Comparison of ENCODE assay signal across 1 cellular context in genomic region chr20:59004763-59005522, GRCh38.
TF ChIP-seq lines count a peak whose summit lies in the region.

No MANE protein-coding gene starts in this region.

TF ChIP-seq in GM12878, 131 proteins besides CTCF, POLR2A, EP300 and RAD21 (continues in another document):
- TF ChIP-seq MXI1 (IDR thresholded peaks at IDR 0.05; ENCODE audit: low read depth, low read length) = peak; percentile 69
- peak; percentile 27; the same call in 1 of the 2 replicates for TF ChIP-seq ESRRA (IDR thresholded peaks at IDR 0.05; ENCODE audit: low read length)
- peak; percentile 96 for TF ChIP-seq TBL1XR1 (IDR thresholded peaks at IDR 0.05; ENCODE audit: low read depth, low read length)
- peak in 1 of 2 experiments; percentile 28; a peak in 2 of 3 replicates for TF ChIP-seq EGR1 (IDR thresholded peaks at IDR 0.05; ENCODE audit: borderline replicate concordance in 1 of 2, low read depth in 2 of 2, low read length in 2 of 2)
- TF ChIP-seq FOS (IDR thresholded peaks at IDR 0.05; ENCODE audit: borderline replicate concordance, extremely low read depth, insufficient read length) = no peak
- peak; percentile 87; the same call in 2 of the 3 replicates for TF ChIP-seq POU2F2 (IDR thresholded peaks at IDR 0.05; ENCODE audit: borderline replicate concordance, low read depth, low read length)
- TF ChIP-seq EZH2 (IDR thresholded peaks at IDR 0.05; ENCODE audit: borderline replicate concordance, control insufficient read depth, low read depth, low read length) = no peak
- TF ChIP-seq IKZF2 (IDR thresholded peaks at IDR 0.05) = peak; percentile 96 to 97
- peak; percentile 97 for TF ChIP-seq SMARCA5 (IDR thresholded peaks at IDR 0.05)
- no peak for TF ChIP-seq PRDM15 (CRISPR knock-in tag; IDR thresholded peaks at IDR 0.05)
- TF ChIP-seq RB1 (IDR thresholded peaks at IDR 0.05; ENCODE audit: borderline replicate concordance) = no peak
- TF ChIP-seq MTA3 (IDR thresholded peaks at IDR 0.05; ENCODE audit: borderline replicate concordance, low read length) = peak; percentile 81; the same call in 1 of the 2 replicates
- peak; percentile 60 for TF ChIP-seq SIN3A (IDR thresholded peaks at IDR 0.05; ENCODE audit: low read depth, low read length)
- peak; percentile 100 for TF ChIP-seq NR2F1 (conservative IDR thresholded peaks at IDR 0.05)
- TF ChIP-seq ZBED1 (IDR thresholded peaks at IDR 0.05; ENCODE audit: borderline replicate concordance) = no peak; the same call in 1 of the 2 replicates
- peak; percentile 80 for TF ChIP-seq CHD2 (IDR thresholded peaks at IDR 0.05; ENCODE audit: borderline replicate concordance, low read depth, low read length)
- TF ChIP-seq BHLHE40 (IDR thresholded peaks at IDR 0.05; ENCODE audit: borderline replicate concordance in 1 of 2, low read depth in 2 of 2, low read length in 1 of 2) = peak; percentile 91 to 93
- TF ChIP-seq ATF3 (IDR thresholded peaks at IDR 0.05; ENCODE audit: borderline replicate concordance, extremely low read depth, low read depth, low read length) = no peak
- TF ChIP-seq ZBTB11 (CRISPR knock-in tag; IDR thresholded peaks at IDR 0.05) = no peak
- peak; percentile 79 for TF ChIP-seq NR2C1 (IDR thresholded peaks at IDR 0.05)
- TF ChIP-seq RELA (IDR thresholded peaks at IDR 0.05; ENCODE audit: borderline replicate concordance, partially characterized antibody) = peak; percentile 94
- TF ChIP-seq DPF2 (IDR thresholded peaks at IDR 0.05) = peak; percentile 98
- TF ChIP-seq REST (IDR thresholded peaks at IDR 0.05; ENCODE audit: low read depth, low read length) = no peak
- no peak for TF ChIP-seq CEBPB (IDR thresholded peaks at IDR 0.05; ENCODE audit: borderline replicate concordance in 1 of 2, low read depth in 2 of 2, low read length in 2 of 2)
- peak; percentile 9; the same call in 1 of the 2 replicates for TF ChIP-seq HDGF (IDR thresholded peaks at IDR 0.05)
- TF ChIP-seq ATF7 (IDR thresholded peaks at IDR 0.05; ENCODE audit: low read depth) = peak; percentile 70
- no peak for TF ChIP-seq YBX1 (IDR thresholded peaks at IDR 0.05)
- TF ChIP-seq STAT3 (IDR thresholded peaks at IDR 0.05; ENCODE audit: low read depth, low read length) = peak; percentile 80
- no peak for TF ChIP-seq JUND (IDR thresholded peaks at IDR 0.05; ENCODE audit: low read depth, low read length)
- no peak for TF ChIP-seq LARP7 (IDR thresholded peaks at IDR 0.05)
- 0 out of 2 replicates have a peak, but pooled peaks have one; percentile 38 for TF ChIP-seq CREB1 (IDR thresholded peaks at IDR 0.05; ENCODE audit: low read depth)
- no peak for TF ChIP-seq CUX1 (IDR thresholded peaks at IDR 0.05; ENCODE audit: insufficient replicate concordance, low read depth, low read length)
- TF ChIP-seq PML (IDR thresholded peaks at IDR 0.05; ENCODE audit: low read length) = peak; percentile 52; the same call in 1 of the 2 replicates
- TF ChIP-seq TAF1 (IDR thresholded peaks at IDR 0.05; ENCODE audit: borderline replicate concordance, low read depth, low read length) = peak; percentile 76
- TF ChIP-seq KAT2A (conservative IDR thresholded peaks at IDR 0.05; ENCODE audit: control insufficient read depth, low read depth, low read length) = no peak
- no peak for TF ChIP-seq JUNB (IDR thresholded peaks at IDR 0.05)
- no peak for TF ChIP-seq NFYA (IDR thresholded peaks at IDR 0.05; ENCODE audit: borderline replicate concordance, low read depth, low read length)
- TF ChIP-seq E2F8 (IDR thresholded peaks at IDR 0.05; ENCODE audit: low read depth, partially characterized antibody) = peak; percentile 36
- no peak for TF ChIP-seq GABPA (IDR thresholded peaks at IDR 0.05; ENCODE audit: low read depth)
- no peak for TF ChIP-seq CBX5 (IDR thresholded peaks at IDR 0.05; ENCODE audit: low read depth)
